In the genomic region with DNA sequence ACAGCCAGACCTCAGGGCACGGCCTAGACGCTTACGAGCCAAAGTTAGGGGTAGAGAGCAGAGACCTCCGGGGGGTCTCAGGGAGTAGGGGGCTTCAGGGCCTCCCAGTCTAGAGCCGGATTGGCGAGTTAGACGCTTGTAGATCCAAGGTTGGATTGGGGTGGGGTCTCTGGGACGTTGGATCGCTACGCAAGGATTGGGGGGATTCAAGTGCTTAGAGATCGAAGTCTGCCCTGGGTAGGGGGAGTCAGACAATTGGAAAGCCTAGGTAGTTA, we compare ENCODE assay signal across 2 cellular contexts.
TF ChIP-seq lines count a peak whose summit lies in the region.

No MANE protein-coding gene starts in this region.

TF ChIP-seq in GM23338, 12 proteins besides CTCF, POLR2A, EP300 and RAD21:
- TF ChIP-seq, protein P1, sequence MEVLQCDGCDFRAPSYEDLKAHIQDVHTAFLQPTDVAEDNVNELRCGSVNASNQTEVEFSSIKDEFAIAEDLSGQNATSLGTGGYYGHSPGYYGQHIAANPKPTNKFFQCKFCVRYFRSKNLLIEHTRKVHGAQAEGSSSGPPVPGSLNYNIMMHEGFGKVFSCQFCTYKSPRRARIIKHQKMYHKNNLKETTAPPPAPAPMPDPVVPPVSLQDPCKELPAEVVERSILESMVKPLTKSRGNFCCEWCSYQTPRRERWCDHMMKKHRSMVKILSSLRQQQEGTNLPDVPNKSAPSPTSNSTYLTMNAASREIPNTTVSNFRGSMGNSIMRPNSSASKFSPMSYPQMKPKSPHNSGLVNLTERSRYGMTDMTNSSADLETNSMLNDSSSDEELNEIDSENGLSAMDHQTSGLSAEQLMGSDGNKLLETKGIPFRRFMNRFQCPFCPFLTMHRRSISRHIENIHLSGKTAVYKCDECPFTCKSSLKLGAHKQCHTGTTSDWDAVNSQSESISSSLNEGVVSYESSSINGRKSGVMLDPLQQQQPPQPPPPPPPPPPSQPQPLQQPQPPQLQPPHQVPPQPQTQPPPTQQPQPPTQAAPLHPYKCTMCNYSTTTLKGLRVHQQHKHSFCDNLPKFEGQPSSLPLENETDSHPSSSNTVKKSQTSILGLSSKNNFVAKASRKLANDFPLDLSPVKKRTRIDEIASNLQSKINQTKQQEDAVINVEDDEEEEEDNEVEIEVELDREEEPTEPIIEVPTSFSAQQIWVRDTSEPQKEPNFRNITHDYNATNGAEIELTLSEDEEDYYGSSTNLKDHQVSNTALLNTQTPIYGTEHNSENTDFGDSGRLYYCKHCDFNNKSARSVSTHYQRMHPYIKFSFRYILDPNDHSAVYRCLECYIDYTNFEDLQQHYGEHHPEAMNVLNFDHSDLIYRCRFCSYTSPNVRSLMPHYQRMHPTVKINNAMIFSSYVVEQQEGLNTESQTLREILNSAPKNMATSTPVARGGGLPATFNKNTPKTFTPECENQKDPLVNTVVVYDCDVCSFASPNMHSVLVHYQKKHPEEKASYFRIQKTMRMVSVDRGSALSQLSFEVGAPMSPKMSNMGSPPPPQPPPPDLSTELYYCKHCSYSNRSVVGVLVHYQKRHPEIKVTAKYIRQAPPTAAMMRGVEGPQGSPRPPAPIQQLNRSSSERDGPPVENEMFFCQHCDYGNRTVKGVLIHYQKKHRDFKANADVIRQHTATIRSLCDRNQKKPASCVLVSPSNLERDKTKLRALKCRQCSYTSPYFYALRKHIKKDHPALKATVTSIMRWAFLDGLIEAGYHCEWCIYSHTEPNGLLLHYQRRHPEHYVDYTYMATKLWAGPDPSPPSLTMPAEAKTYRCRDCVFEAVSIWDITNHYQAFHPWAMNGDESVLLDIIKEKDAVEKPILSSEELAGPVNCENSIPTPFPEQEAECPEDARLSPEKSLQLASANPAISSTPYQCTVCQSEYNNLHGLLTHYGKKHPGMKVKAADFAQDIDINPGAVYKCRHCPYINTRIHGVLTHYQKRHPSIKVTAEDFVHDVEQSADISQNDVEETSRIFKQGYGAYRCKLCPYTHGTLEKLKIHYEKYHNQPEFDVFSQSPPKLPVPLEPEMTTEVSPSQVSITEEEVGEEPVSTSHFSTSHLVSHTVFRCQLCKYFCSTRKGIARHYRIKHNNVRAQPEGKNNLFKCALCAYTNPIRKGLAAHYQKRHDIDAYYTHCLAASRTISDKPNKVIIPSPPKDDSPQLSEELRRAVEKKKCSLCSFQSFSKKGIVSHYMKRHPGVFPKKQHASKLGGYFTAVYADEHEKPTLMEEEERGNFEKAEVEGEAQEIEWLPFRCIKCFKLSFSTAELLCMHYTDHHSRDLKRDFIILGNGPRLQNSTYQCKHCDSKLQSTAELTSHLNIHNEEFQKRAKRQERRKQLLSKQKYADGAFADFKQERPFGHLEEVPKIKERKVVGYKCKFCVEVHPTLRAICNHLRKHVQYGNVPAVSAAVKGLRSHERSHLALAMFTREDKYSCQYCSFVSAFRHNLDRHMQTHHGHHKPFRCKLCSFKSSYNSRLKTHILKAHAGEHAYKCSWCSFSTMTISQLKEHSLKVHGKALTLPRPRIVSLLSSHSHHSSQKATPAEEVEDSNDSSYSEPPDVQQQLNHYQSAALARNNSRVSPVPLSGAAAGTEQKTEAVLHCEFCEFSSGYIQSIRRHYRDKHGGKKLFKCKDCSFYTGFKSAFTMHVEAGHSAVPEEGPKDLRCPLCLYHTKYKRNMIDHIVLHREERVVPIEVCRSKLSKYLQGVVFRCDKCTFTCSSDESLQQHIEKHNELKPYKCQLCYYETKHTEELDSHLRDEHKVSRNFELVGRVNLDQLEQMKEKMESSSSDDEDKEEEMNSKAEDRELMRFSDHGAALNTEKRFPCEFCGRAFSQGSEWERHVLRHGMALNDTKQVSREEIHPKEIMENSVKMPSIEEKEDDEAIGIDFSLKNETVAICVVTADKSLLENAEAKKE (CRISPR knock-in tag; IDR thresholded peaks at IDR 0.05) = no peak
- TF ChIP-seq STAT1 (IDR thresholded peaks at IDR 0.05; ENCODE audit: unreplicated experiment) (no peak), EZH2phosphoT487 (IDR thresholded peaks at IDR 0.05; ENCODE audit: unreplicated experiment) (no peak), ZNF114 (CRISPR knock-in tag; IDR thresholded peaks at IDR 0.05) (no peak), JUNB (IDR thresholded peaks at IDR 0.05; ENCODE audit: unreplicated experiment) (no peak), NANOG (IDR thresholded peaks at IDR 0.05; ENCODE audit: borderline replicate concordance) (no peak)
- TF ChIP-seq, protein P2, sequence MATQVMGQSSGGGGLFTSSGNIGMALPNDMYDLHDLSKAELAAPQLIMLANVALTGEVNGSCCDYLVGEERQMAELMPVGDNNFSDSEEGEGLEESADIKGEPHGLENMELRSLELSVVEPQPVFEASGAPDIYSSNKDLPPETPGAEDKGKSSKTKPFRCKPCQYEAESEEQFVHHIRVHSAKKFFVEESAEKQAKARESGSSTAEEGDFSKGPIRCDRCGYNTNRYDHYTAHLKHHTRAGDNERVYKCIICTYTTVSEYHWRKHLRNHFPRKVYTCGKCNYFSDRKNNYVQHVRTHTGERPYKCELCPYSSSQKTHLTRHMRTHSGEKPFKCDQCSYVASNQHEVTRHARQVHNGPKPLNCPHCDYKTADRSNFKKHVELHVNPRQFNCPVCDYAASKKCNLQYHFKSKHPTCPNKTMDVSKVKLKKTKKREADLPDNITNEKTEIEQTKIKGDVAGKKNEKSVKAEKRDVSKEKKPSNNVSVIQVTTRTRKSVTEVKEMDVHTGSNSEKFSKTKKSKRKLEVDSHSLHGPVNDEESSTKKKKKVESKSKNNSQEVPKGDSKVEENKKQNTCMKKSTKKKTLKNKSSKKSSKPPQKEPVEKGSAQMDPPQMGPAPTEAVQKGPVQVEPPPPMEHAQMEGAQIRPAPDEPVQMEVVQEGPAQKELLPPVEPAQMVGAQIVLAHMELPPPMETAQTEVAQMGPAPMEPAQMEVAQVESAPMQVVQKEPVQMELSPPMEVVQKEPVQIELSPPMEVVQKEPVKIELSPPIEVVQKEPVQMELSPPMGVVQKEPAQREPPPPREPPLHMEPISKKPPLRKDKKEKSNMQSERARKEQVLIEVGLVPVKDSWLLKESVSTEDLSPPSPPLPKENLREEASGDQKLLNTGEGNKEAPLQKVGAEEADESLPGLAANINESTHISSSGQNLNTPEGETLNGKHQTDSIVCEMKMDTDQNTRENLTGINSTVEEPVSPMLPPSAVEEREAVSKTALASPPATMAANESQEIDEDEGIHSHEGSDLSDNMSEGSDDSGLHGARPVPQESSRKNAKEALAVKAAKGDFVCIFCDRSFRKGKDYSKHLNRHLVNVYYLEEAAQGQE (IDR thresholded peaks at IDR 0.05; ENCODE audit: unreplicated experiment) = no peak

TF ChIP-seq in endothelial cell of umbilical vein, 7 proteins besides CTCF, POLR2A, EP300 and RAD21 (continued from another document):
- TF ChIP-seq POLR2AphosphoS5 (IDR thresholded peaks at IDR 0.05; ENCODE audit: insufficient read depth, low read depth, low read length) = no peak
